ENCODE assay signal across 1 cellular context in the genomic region with DNA sequence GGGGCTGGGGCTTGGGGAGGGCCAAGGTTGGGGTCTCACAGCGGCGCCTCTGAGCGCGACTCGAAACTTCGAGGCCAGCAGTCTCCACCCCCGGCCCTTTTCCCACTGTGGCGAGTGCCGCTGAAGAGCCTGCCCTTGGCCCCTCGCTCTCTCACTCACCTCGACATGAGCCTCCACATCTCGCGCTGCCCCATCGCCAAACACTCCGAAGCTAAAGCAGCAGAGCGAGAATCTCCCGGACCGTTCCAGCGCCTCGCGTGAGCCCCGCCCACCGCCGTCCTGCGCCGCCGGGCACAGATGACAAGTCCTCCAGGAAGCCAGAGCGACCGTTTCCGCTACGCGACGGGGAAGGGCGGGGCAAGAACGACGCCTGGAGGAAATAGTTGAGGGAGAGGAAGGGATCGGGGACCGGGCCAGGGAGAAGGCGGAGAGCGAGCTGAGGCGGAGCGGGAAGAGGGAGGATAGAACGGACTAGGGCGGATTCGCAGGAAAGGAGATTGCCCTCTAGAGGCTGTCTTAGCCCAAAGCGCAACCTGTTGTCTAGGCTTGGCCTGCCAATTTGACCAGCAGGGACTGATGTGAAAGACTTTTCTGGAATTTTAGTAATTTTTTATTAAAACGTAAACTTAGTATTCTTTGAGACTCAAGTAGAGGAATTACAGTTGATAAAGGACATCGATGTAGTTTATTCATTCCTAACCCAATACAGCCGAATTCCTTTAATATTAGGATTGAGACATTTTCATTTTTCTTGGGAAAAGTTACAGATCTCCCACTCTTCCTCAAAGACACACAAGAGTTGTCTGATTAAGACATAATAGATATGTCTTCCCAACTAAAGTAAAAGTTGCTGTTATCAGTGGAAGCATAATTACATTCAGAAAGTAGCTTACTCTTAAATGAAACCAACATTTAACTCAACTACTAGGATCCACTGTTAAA.
TF ChIP-seq lines count a peak whose summit lies in the region.

A gene with protein sequence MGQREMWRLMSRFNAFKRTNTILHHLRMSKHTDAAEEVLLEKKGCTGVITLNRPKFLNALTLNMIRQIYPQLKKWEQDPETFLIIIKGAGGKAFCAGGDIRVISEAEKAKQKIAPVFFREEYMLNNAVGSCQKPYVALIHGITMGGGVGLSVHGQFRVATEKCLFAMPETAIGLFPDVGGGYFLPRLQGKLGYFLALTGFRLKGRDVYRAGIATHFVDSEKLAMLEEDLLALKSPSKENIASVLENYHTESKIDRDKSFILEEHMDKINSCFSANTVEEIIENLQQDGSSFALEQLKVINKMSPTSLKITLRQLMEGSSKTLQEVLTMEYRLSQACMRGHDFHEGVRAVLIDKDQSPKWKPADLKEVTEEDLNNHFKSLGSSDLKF (minus strand): TSS at position 270 of the 942 bp plus-strand sequence. CDS start 76 bp downstream, at position 194.

TF ChIP-seq in K562, 482 proteins besides CTCF, POLR2A, EP300 and RAD21 (continued from another document and continues in another):
- TF ChIP-seq MTA3 (IDR thresholded peaks at IDR 0.05; ENCODE audit: borderline replicate concordance), result peak; percentile 54; the same call in 1 of the 2 replicates
- TF ChIP-seq, protein P1, sequence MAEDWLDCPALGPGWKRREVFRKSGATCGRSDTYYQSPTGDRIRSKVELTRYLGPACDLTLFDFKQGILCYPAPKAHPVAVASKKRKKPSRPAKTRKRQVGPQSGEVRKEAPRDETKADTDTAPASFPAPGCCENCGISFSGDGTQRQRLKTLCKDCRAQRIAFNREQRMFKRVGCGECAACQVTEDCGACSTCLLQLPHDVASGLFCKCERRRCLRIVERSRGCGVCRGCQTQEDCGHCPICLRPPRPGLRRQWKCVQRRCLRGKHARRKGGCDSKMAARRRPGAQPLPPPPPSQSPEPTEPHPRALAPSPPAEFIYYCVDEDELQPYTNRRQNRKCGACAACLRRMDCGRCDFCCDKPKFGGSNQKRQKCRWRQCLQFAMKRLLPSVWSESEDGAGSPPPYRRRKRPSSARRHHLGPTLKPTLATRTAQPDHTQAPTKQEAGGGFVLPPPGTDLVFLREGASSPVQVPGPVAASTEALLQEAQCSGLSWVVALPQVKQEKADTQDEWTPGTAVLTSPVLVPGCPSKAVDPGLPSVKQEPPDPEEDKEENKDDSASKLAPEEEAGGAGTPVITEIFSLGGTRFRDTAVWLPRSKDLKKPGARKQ (CRISPR knock-in tag; IDR thresholded peaks at IDR 0.05), result no peak
- no peak for TF ChIP-seq ZNF76 (CRISPR knock-in tag; IDR thresholded peaks at IDR 0.05; ENCODE audit: borderline replicate concordance)
- TF ChIP-seq CXXC5 (CRISPR knock-in tag; IDR thresholded peaks at IDR 0.05), result peak; percentile 93
- no peak for TF ChIP-seq ZC3H8 (IDR thresholded peaks at IDR 0.05)
- TF ChIP-seq SMAD2 (IDR thresholded peaks at IDR 0.05; ENCODE audit: low read depth, low read length), result no peak
- no peak for TF ChIP-seq NCOA2 (IDR thresholded peaks at IDR 0.05; ENCODE audit: partially characterized antibody in 2 of 2)
- peak in 1 of 2 experiments; percentile 72; a peak in 1 of 4 replicates for TF ChIP-seq TRIM24 (IDR thresholded peaks at IDR 0.05)
- TF ChIP-seq SMAD4 (CRISPR knock-in tag; conservative IDR thresholded peaks at IDR 0.05), result peak; percentile 46; the same call in 1 of the 2 replicates
- peak; percentile 18; the same call in 1 of the 2 replicates for TF ChIP-seq ZEB2 (IDR thresholded peaks at IDR 0.05)
- no peak for TF ChIP-seq RFX7 (CRISPR knock-in tag; IDR thresholded peaks at IDR 0.05)
- peak; percentile 37 for TF ChIP-seq POLR2AphosphoS5 (IDR thresholded peaks at IDR 0.05; ENCODE audit: control insufficient read depth, insufficient read depth, low read depth, low read length)
- no peak for TF ChIP-seq ZFP30 (CRISPR knock-in tag; IDR thresholded peaks at IDR 0.05; ENCODE audit: borderline replicate concordance)
- TF ChIP-seq ZNF316 (IDR thresholded peaks at IDR 0.05), result no peak
- no peak for TF ChIP-seq ZKSCAN1 (IDR thresholded peaks at IDR 0.05; ENCODE audit: low read depth, low read length)
- TF ChIP-seq ZNF121 (CRISPR knock-in tag; conservative IDR thresholded peaks at IDR 0.05), result no peak
- TF ChIP-seq ARID2 (IDR thresholded peaks at IDR 0.05), result no peak
- TF ChIP-seq, protein P2, sequence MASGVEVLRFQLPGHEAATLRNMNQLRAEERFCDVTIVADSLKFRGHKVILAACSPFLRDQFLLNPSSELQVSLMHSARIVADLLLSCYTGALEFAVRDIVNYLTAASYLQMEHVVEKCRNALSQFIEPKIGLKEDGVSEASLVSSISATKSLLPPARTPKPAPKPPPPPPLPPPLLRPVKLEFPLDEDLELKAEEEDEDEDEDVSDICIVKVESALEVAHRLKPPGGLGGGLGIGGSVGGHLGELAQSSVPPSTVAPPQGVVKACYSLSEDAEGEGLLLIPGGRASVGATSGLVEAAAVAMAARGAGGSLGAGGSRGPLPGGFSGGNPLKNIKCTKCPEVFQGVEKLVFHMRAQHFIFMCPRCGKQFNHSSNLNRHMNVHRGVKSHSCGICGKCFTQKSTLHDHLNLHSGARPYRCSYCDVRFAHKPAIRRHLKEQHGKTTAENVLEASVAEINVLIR (CRISPR knock-in tag; IDR thresholded peaks at IDR 0.05), result no peak
- TF ChIP-seq ZNF561 (CRISPR knock-in tag; conservative IDR thresholded peaks at IDR 0.05), result no peak
- TF ChIP-seq ZNF212 (CRISPR knock-in tag; IDR thresholded peaks at IDR 0.05), result no peak
- TF ChIP-seq, protein P3, sequence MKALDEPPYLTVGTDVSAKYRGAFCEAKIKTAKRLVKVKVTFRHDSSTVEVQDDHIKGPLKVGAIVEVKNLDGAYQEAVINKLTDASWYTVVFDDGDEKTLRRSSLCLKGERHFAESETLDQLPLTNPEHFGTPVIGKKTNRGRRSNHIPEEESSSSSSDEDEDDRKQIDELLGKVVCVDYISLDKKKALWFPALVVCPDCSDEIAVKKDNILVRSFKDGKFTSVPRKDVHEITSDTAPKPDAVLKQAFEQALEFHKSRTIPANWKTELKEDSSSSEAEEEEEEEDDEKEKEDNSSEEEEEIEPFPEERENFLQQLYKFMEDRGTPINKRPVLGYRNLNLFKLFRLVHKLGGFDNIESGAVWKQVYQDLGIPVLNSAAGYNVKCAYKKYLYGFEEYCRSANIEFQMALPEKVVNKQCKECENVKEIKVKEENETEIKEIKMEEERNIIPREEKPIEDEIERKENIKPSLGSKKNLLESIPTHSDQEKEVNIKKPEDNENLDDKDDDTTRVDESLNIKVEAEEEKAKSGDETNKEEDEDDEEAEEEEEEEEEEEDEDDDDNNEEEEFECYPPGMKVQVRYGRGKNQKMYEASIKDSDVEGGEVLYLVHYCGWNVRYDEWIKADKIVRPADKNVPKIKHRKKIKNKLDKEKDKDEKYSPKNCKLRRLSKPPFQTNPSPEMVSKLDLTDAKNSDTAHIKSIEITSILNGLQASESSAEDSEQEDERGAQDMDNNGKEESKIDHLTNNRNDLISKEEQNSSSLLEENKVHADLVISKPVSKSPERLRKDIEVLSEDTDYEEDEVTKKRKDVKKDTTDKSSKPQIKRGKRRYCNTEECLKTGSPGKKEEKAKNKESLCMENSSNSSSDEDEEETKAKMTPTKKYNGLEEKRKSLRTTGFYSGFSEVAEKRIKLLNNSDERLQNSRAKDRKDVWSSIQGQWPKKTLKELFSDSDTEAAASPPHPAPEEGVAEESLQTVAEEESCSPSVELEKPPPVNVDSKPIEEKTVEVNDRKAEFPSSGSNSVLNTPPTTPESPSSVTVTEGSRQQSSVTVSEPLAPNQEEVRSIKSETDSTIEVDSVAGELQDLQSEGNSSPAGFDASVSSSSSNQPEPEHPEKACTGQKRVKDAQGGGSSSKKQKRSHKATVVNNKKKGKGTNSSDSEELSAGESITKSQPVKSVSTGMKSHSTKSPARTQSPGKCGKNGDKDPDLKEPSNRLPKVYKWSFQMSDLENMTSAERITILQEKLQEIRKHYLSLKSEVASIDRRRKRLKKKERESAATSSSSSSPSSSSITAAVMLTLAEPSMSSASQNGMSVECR (CRISPR knock-in tag; IDR thresholded peaks at IDR 0.05), result no peak
- peak; percentile 95 for TF ChIP-seq NBN (IDR thresholded peaks at IDR 0.05; ENCODE audit: low read depth)
- TF ChIP-seq ZNF384 (IDR thresholded peaks at IDR 0.05; ENCODE audit: low read depth, low read length), result no peak
- TF ChIP-seq, protein P4, sequence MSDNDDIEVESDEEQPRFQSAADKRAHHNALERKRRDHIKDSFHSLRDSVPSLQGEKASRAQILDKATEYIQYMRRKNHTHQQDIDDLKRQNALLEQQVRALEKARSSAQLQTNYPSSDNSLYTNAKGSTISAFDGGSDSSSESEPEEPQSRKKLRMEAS (CRISPR knock-in tag; IDR thresholded peaks at IDR 0.05), result peak; percentile 47
- no peak for TF ChIP-seq MED1 (CRISPR knock-in tag; IDR thresholded peaks at IDR 0.05; ENCODE audit: borderline replicate concordance)
- TF ChIP-seq ZNF586 (CRISPR knock-in tag; conservative IDR thresholded peaks at IDR 0.05), result no peak
- no peak for TF ChIP-seq ZFPM2 (CRISPR knock-in tag; IDR thresholded peaks at IDR 0.05)
- TF ChIP-seq, protein P5, sequence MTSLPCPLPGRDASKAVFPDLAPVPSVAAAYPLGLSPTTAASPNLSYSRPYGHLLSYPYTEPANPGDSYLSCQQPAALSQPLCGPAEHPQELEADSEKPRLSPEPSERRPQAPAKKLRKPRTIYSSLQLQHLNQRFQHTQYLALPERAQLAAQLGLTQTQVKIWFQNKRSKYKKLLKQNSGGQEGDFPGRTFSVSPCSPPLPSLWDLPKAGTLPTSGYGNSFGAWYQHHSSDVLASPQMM (CRISPR knock-in tag; IDR thresholded peaks at IDR 0.05), result no peak
- TF ChIP-seq ERF (CRISPR knock-in tag; IDR thresholded peaks at IDR 0.05), result no peak
- TF ChIP-seq CBFB (CRISPR knock-in tag; IDR thresholded peaks at IDR 0.05), result no peak
- no peak for TF ChIP-seq DNMT1 (IDR thresholded peaks at IDR 0.05)
- TF ChIP-seq ZNF778 (CRISPR knock-in tag; IDR thresholded peaks at IDR 0.05), result no peak
- TF ChIP-seq MYNN (IDR thresholded peaks at IDR 0.05), result no peak; the same call in 1 of the 2 replicates
- no peak for TF ChIP-seq MYNN (CRISPR knock-in tag; IDR thresholded peaks at IDR 0.05)
- no peak for TF ChIP-seq ZNF57 (CRISPR knock-in tag; IDR thresholded peaks at IDR 0.05)
- no peak for TF ChIP-seq ZNF696 (CRISPR knock-in tag; conservative IDR thresholded peaks at IDR 0.05)
- TF ChIP-seq MAFF (IDR thresholded peaks at IDR 0.05; ENCODE audit: low read length), result no peak
- TF ChIP-seq, protein P6, sequence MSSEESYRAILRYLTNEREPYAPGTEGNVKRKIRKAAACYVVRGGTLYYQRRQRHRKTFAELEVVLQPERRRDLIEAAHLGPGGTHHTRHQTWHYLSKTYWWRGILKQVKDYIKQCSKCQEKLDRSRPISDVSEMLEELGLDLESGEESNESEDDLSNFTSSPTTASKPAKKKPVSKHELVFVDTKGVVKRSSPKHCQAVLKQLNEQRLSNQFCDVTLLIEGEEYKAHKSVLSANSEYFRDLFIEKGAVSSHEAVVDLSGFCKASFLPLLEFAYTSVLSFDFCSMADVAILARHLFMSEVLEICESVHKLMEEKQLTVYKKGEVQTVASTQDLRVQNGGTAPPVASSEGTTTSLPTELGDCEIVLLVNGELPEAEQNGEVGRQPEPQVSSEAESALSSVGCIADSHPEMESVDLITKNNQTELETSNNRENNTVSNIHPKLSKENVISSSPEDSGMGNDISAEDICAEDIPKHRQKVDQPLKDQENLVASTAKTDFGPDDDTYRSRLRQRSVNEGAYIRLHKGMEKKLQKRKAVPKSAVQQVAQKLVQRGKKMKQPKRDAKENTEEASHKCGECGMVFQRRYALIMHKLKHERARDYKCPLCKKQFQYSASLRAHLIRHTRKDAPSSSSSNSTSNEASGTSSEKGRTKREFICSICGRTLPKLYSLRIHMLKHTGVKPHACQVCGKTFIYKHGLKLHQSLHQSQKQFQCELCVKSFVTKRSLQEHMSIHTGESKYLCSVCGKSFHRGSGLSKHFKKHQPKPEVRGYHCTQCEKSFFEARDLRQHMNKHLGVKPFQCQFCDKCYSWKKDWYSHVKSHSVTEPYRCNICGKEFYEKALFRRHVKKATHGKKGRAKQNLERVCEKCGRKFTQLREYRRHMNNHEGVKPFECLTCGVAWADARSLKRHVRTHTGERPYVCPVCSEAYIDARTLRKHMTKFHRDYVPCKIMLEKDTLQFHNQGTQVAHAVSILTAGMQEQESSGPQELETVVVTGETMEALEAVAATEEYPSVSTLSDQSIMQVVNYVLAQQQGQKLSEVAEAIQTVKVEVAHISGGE (CRISPR knock-in tag; IDR thresholded peaks at IDR 0.05), result peak; percentile 52 to 92 (median 69); a peak in 5 of 6 replicates
- TF ChIP-seq ZNF3 (CRISPR knock-in tag; IDR thresholded peaks at IDR 0.05), result no peak
- peak; percentile 55; the same call in 1 of the 2 replicates for TF ChIP-seq XRCC5 (IDR thresholded peaks at IDR 0.05; ENCODE audit: low read depth, low read length)
- TF ChIP-seq, protein P7, sequence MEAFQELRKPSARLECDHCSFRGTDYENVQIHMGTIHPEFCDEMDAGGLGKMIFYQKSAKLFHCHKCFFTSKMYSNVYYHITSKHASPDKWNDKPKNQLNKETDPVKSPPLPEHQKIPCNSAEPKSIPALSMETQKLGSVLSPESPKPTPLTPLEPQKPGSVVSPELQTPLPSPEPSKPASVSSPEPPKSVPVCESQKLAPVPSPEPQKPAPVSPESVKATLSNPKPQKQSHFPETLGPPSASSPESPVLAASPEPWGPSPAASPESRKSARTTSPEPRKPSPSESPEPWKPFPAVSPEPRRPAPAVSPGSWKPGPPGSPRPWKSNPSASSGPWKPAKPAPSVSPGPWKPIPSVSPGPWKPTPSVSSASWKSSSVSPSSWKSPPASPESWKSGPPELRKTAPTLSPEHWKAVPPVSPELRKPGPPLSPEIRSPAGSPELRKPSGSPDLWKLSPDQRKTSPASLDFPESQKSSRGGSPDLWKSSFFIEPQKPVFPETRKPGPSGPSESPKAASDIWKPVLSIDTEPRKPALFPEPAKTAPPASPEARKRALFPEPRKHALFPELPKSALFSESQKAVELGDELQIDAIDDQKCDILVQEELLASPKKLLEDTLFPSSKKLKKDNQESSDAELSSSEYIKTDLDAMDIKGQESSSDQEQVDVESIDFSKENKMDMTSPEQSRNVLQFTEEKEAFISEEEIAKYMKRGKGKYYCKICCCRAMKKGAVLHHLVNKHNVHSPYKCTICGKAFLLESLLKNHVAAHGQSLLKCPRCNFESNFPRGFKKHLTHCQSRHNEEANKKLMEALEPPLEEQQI (IDR thresholded peaks at IDR 0.05), result peak; percentile 90
- TF ChIP-seq NFE2 (IDR thresholded peaks at IDR 0.05; ENCODE audit: low read depth), result no peak
